ENCODE assay signal across 8 cellular contexts in the genomic region with DNA sequence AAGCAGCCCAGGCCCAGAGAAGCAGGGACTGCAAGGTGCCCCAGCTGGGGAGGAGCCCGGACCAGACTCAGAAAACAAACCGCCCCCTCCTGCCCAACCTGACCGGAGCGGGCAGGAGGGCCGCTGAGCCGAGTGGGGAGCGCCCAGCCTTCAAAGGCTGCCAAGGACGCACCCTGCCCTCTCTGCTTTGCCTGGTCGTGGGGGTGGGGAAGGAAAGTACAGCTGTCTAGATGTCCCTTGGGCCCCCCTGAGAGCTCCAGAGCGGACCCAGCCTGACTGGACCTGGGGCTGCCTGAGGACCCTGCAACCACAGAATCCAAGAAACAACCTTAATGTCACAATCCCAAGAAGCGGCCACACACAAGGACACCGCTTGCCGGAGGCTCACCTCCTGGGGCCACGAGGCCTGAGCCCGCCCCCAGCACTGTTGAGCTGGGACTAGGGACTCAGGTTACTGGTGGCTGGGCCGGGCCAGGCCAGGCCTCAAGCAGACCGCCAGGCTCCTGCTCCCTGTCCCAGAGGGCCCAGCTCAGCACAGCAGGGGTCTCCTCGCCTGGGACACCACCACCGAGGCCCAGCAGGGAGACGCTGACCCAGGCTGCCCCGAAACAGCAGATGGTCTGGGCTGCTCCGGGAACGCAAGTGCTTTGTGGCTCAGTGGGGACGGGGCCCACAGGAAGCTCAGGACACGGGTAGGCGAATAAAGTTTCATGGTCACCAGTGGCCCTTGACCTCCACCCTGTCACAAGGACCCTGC. TPM values are rescaled to one million over a fixed set of nuclear protein-coding genes. Genes with fewer than 3 reads are reported as not detected.
DNase-seq lines count a peak whose midpoint lies in the region; ATAC-seq and TF ChIP-seq lines count a peak whose summit lies in the region.

No MANE protein-coding gene starts in this region.

- intact Hi-C loops in left ventricle myocardium inferior (cut with micrococcal nuclease): no loop called here

- no peaks in the 10 kb centered on the region for H3K9me3 ChIP-seq in WERI-Rb-1 (ENCODE audit: severe bottlenecking)
- H3K9me3 ChIP-seq in left ventricle myocardium inferior (replicated peaks): no peaks in the 10 kb centered on the region

- H3K27ac ChIP-seq in WERI-Rb-1 (peak overlapping the region; percentile 80), left ventricle myocardium inferior (replicated peaks) (peak overlapping the region; percentile 91)

- TF ChIP-seq CTCF in WERI-Rb-1 (IDR thresholded peaks at IDR 0.05; ENCODE audit: low read depth, low read length) (no peak), left ventricle myocardium inferior (IDR thresholded peaks at IDR 0.05; ENCODE audit: borderline replicate concordance) (no peak)

- H3K4me3 ChIP-seq in WERI-Rb-1 (ENCODE audit: low read depth, low read length): peak overlapping the region; percentile 67
- peak overlapping the region; percentile 84 for H3K4me3 ChIP-seq in left ventricle myocardium inferior
- H3K4me3 ChIP-seq in skeletal muscle cell (ENCODE audit: low read depth, low read length): peak overlapping the region; percentile 72

- ATAC-seq in HG03442 (IDR thresholded peaks at IDR 0.05; ENCODE audit: unreplicated experiment) (no peak), GM19397 (IDR thresholded peaks at IDR 0.05; ENCODE audit: unreplicated experiment) (no peak)

- H3K27me3 ChIP-seq in WERI-Rb-1 (ENCODE audit: insufficient read depth, low read depth, severe bottlenecking) (no peaks in the 10 kb centered on the region), left ventricle myocardium inferior (ENCODE audit: low read depth) (peaks cover 6% of the 10 kb centered on the region)

- H3K4me1 ChIP-seq in left ventricle myocardium inferior: peaks cover 66% of the 10 kb centered on the region

- DNase-seq in DMS 273 (lab: John Stamatoyannopoulos, UW; ENCODE audit: unreplicated experiment) (peak; percentile 81), DMS 273 treated with DMSO at 0.1 percent for 48 hours (lab: John Stamatoyannopoulos, UW) (no peak), WERI-Rb-1 (peak; percentile 85), left ventricle myocardium inferior (peak; percentile 46), skeletal muscle cell (ENCODE audit: low read depth) (no peak), NCI-H69 (lab: John Stamatoyannopoulos, UW) (no peak)

- H3K36me3 ChIP-seq in WERI-Rb-1: peaks cover 20% of the 10 kb centered on the region
- no peaks in the 10 kb centered on the region for H3K36me3 ChIP-seq in left ventricle myocardium inferior

RNA-seq across cellular contexts. Expression of gene DVL1, which starts 1.4 kb away (rescaled TPM):
- total RNA-seq in left ventricle myocardium inferior: 93.0 TPM

RNA-seq across cellular contexts. Expression of gene MXRA8, which starts 10.5 kb away (rescaled TPM):
- total RNA-seq in left ventricle myocardium inferior: 20.2 TPM

RNA-seq across cellular contexts. Expression of gene TAS1R3, which starts 16.8 kb away (rescaled TPM):
- total RNA-seq in left ventricle myocardium inferior: 0.93 TPM

RNA-seq across cellular contexts. Expression of gene CPTP, which starts 23.2 kb away (rescaled TPM):
- 99.2 TPM for total RNA-seq in left ventricle myocardium inferior

RNA-seq across cellular contexts. Expression of gene INTS11, which starts 23.4 kb away (rescaled TPM):
- total RNA-seq in left ventricle myocardium inferior: 70.1 TPM

Comparison
In these comparisons a context has a peak if more than half of its experiments do, and no peak if none do; other contexts are left out.
1. DNase-seq: peak in DMS 273 (single experiment), WERI-Rb-1 (single experiment) and left ventricle myocardium inferior (single experiment); none in DMS 273 treated with DMSO at 0.1 percent for 48 hours (single experiment), skeletal muscle cell (single experiment) and NCI-H69 (single experiment).
2. Peak in every context shown above with its lines, with median percentiles within 50 percentile points of each other: H3K4me3 ChIP-seq.